15 cellular contexts compared by ENCODE assay signal in genomic region chr5:131495536-131496399, GRCh38.
DNase-seq lines count a peak whose midpoint lies in the region; ATAC-seq and TF ChIP-seq lines count a peak whose summit lies in the region.
"Had no signal": no experiment of that assay in that cellular context is flagged by ENCODE, and none has a peak within 500 bp of the region (broad histone marks: within the 10 kb centered on the region; RNA-seq: fewer than 3 reads in every experiment).

No MANE protein-coding gene starts in this region.

- POLR2A ChIA-PET in OCI-LY7 (lab: Charles Lee), result interaction anchor here (0.7 to 1.0 kb wide), 7 partner anchors 10 to 1565 kb away, joined by 3 to 6 read pairs (median 3); no protein-coding TSS in a partner anchor

- DNase-seq in OCI-LY7 (ENCODE audit: low spot score) (no peak), suprapubic skin (ENCODE audit: low spot score in 2 of 2) (no peak), GDM1 (lab: John Stamatoyannopoulos, UW) (no peak), NCI-H146 treated with DMSO at 0.1 percent for 48 hours (lab: John Stamatoyannopoulos, UW; ENCODE audit: unreplicated experiment) (no peak), BE2C (no peak)
- DNase-seq: activated CD8-positive, alpha-beta memory T cell treated with anti-CD3 and anti-CD28 coated beads, Interleukin-2, amount 50 U/mL, for 48 hours; dermis blood vessel endothelial cell; EL; NCI-H1436 treated with DMSO at 0.1 percent for 48 hours; stimulated activated CD4-positive, alpha-beta T cell treated with anti-CD3 and anti-CD28 coated beads, Interleukin-2, amount 100 ng/mL, for 24 hours had no signal

- no peaks in the 10 kb centered on the region for H3K27me3 ChIP-seq in suprapubic skin
- H3K27me3 ChIP-seq in BE2C, result no peaks in the 10 kb centered on the region

- H3K4me3 ChIP-seq in OCI-LY7 (ENCODE audit: low read depth, low read length, poor library complexity, severe bottlenecking) (no peak overlapping the region), suprapubic skin (no peak overlapping the region), BE2C (ENCODE audit: low read depth, low read length) (no peak overlapping the region)
- H3K4me3 ChIP-seq: K562, prostate gland had no signal

- no peak overlapping the region for H2AFZ ChIP-seq in OCI-LY7 (ENCODE audit: low read length)

- no peaks in the 10 kb centered on the region for H4K20me1 ChIP-seq in OCI-LY7 (ENCODE audit: insufficient read depth, low read length)

- H3K4me2 ChIP-seq in OCI-LY7 (ENCODE audit: low read length), result 0 out of 2 replicates have a peak overlapping the region, but pooled peaks have one; percentile 3

- H3K27ac ChIP-seq in OCI-LY7 (ENCODE audit: low read depth, low read length, poor library complexity, severe bottlenecking), result no peak overlapping the region
- no peak overlapping the region for H3K27ac ChIP-seq in suprapubic skin
- H3K27ac ChIP-seq: prostate gland had no signal

- ATAC-seq in GM18498 (IDR thresholded peaks at IDR 0.05; ENCODE audit: unreplicated experiment) (peak; percentile 22), GM19455 (IDR thresholded peaks at IDR 0.05; ENCODE audit: unreplicated experiment) (peak; percentile 31), HG02885 (IDR thresholded peaks at IDR 0.05; ENCODE audit: poor library complexity, unreplicated experiment) (peak; percentile 28)
- ATAC-seq: K562 had no signal

- no peak for TF ChIP-seq POLR2A in suprapubic skin (IDR thresholded peaks at IDR 0.05)

- BruUV-seq in OCI-LY7 (replicated peaks; lab: Mats Ljungman, UMichigan), result no TSS peak

- H3K4me1 ChIP-seq in OCI-LY7 (ENCODE audit: insufficient read depth, low read length, poor library complexity, severe bottlenecking) (peaks cover 16% of the 10 kb centered on the region), suprapubic skin (no peaks in the 10 kb centered on the region), BE2C (no peaks in the 10 kb centered on the region)
- H3K4me1 ChIP-seq: prostate gland had no signal

- intact Hi-C loops in OCI-LY7 (cut with micrococcal nuclease; ENCODE audit: unreplicated experiment), result no loop called here

- WGBS in suprapubic skin, result 89% methylated on average over 8 of the region's 8 CpGs

- H3K9me3 ChIP-seq in OCI-LY7 (ENCODE audit: low read length), result no peaks in the 10 kb centered on the region
- H3K9me3 ChIP-seq in suprapubic skin, result no peaks in the 10 kb centered on the region
- H3K9me3 ChIP-seq in BE2C, result no peaks in the 10 kb centered on the region
- H3K9me3 ChIP-seq: prostate gland had no signal

- CTCF ChIA-PET in OCI-LY7 (lab: Charles Lee; ENCODE audit: unreplicated experiment), result no interaction called here

- TF ChIP-seq CTCF in OCI-LY7 (conservative IDR thresholded peaks at IDR 0.05; ENCODE audit: low read length) (no peak), suprapubic skin (IDR thresholded peaks at IDR 0.05) (no peak), BE2C (IDR thresholded peaks at IDR 0.05; ENCODE audit: low read depth, low read length) (no peak)

- H3K79me2 ChIP-seq in OCI-LY7 (ENCODE audit: insufficient read depth, low read depth, low read length), result no peaks in the 10 kb centered on the region

- H3K36me3 ChIP-seq in OCI-LY7 (ENCODE audit: insufficient read depth, low read length) (peaks cover 88% of the 10 kb centered on the region), suprapubic skin (peaks cover 64% of the 10 kb centered on the region), BE2C (peaks cover 42% of the 10 kb centered on the region)
- H3K36me3 ChIP-seq: prostate gland had no signal

- no peak for TF ChIP-seq EP300 in suprapubic skin (IDR thresholded peaks at IDR 0.05)

- no peaks in the 10 kb centered on the region for H3K9me2 ChIP-seq in OCI-LY7 (ENCODE audit: insufficient read depth, low read length)
